In genomic region chr9:123556464-123557435, GRCh38 we compare ENCODE assay signal across 21 cellular contexts.
A peak's percentile ranks its signal among the peaks of the same experiment; 100 is the strongest.
DNase-seq lines count a peak whose midpoint lies in the region; ATAC-seq, FAIRE-seq and TF ChIP-seq lines count a peak whose summit lies in the region.
"Had no signal": no experiment of that assay in that cellular context is flagged by ENCODE, and none has a peak within 500 bp of the region (broad histone marks: within the 10 kb centered on the region; RNA-seq: fewer than 3 reads in every experiment).

No MANE protein-coding gene starts in this region.

- POLR2A ChIA-PET in activated CD8-positive, alpha-beta T cell treated with anti-CD3 and anti-CD28 coated beads, Interleukin-2, amount 10 ng/mL, durations not matched to agents 7 days and 5 days (lab: Charles Lee) = no interaction called here
- POLR2A ChIA-PET in activated CD8-positive, alpha-beta T cell treated with anti-CD3 and anti-CD28 coated beads for 36 hours (lab: Charles Lee) = interaction anchor here (0.6 kb wide), 1 partner anchor 548 kb away, joined by 3 read pairs; no protein-coding TSS in a partner anchor
- POLR2A ChIA-PET in K562 (lab: Yijun Ruan, JAX) = interaction anchor here (0.8 kb wide), 1 partner anchor 33 kb away, joined by 3 read pairs; no protein-coding TSS in a partner anchor

- no peaks in the 10 kb centered on the region for H3K9me1 ChIP-seq in K562 (ENCODE audit: control insufficient read depth, insufficient read depth, low read length)

- peak in 1 of 2 experiments; percentile 28; a peak in 2 of 4 replicates for TF ChIP-seq RAD21 in K562 (CRISPR knock-in tag; conservative IDR thresholded peaks at IDR 0.05 in 1 of 2, IDR thresholded peaks at IDR 0.05 in 1 of 2)

- H3K9ac ChIP-seq in K562 (ENCODE audit: insufficient read depth in 1 of 2, low read depth in 2 of 2, low read length in 2 of 2) = peak overlapping the region in 1 of 2 experiments; percentile 61; a peak in 2 of 4 replicates

- no peak overlapping the region for H3K4me3 ChIP-seq in K562
- H3K4me3 ChIP-seq in thyroid gland (replicated peaks in 1 of 3) = no peak overlapping the region
- H3K4me3 ChIP-seq: dorsolateral prefrontal cortex, gastroesophageal sphincter, prostate gland had no signal

- H3K27ac ChIP-seq in K562 (ENCODE audit: extremely low read depth, low read depth, low read length) = no peak overlapping the region
- no peak overlapping the region for H3K27ac ChIP-seq in thyroid gland
- H3K27ac ChIP-seq: dorsolateral prefrontal cortex, prostate gland had no signal

- no peak overlapping the region for H2AFZ ChIP-seq in K562 (ENCODE audit: low read depth, low read length)

- CTCF ChIA-PET in activated CD8-positive, alpha-beta T cell treated with anti-CD3 and anti-CD28 coated beads, Interleukin-2, amount 10 ng/mL, durations not matched to agents 7 days and 5 days (lab: Charles Lee) = no interaction called here
- CTCF ChIA-PET in activated CD8-positive, alpha-beta T cell treated with anti-CD3 and anti-CD28 coated beads for 36 hours (lab: Charles Lee) = no interaction called here
- CTCF ChIA-PET in K562 (lab: Yijun Ruan, JAX; ENCODE audit: low intra/inter-chr PET ratio) = no interaction called here

- H3K9me3 ChIP-seq in K562 (replicated peaks; ENCODE audit: control insufficient read depth, insufficient read depth, low read depth, low read length) (no peaks in the 10 kb centered on the region), thyroid gland (no peaks in the 10 kb centered on the region)
- H3K9me3 ChIP-seq: gastroesophageal sphincter, prostate gland had no signal

- H3K4me1 Mint-ChIP-seq in activated CD8-positive, alpha-beta T cell treated with anti-CD3 and anti-CD28 coated beads, Interleukin-2, amount 10 ng/mL, durations not matched to agents 7 days and 5 days (ENCODE audit: low read depth) = peaks cover 13% of the 10 kb centered on the region
- peaks cover 4% of the 10 kb centered on the region for H3K4me1 Mint-ChIP-seq in activated CD8-positive, alpha-beta T cell treated with anti-CD3 and anti-CD28 coated beads for 36 hours (ENCODE audit: low read depth)

- in situ Hi-C loops in K562 (cut with MboI) = no loop called here

- FAIRE-seq in K562 (lab: Jason Lieb, UNC) = peak; percentile 89

- H3K27ac Mint-ChIP-seq in activated CD8-positive, alpha-beta T cell treated with anti-CD3 and anti-CD28 coated beads, Interleukin-2, amount 10 ng/mL, durations not matched to agents 7 days and 5 days = peak overlapping the region; percentile 35
- H3K27ac Mint-ChIP-seq in activated CD8-positive, alpha-beta T cell treated with anti-CD3 and anti-CD28 coated beads for 36 hours = no peak overlapping the region
- H3K27ac Mint-ChIP-seq: HFFc6; naive thymus-derived CD4-positive, alpha-beta T cell had no signal

- BruUV-seq in K562 (replicated peaks; lab: Mats Ljungman, UMichigan) = no TSS peak

- H3K4me1 ChIP-seq in K562 (replicated peaks in 1 of 2; ENCODE audit: control insufficient read depth in 2 of 2, insufficient read depth in 2 of 2, low read length in 2 of 2) (peaks cover 8 to 10% of the 10 kb centered on the region in 2 experiments; a peak in 2 of 5 replicates), thyroid gland (peaks cover 11 to 24% of the 10 kb centered on the region in 2 donors)
- H3K4me1 ChIP-seq: prostate gland had no signal

- no peaks in the 10 kb centered on the region for H3K27me3 Mint-ChIP-seq in activated CD8-positive, alpha-beta T cell treated with anti-CD3 and anti-CD28 coated beads, Interleukin-2, amount 10 ng/mL, durations not matched to agents 7 days and 5 days (ENCODE audit: low read depth)
- H3K27me3 Mint-ChIP-seq in activated CD8-positive, alpha-beta T cell treated with anti-CD3 and anti-CD28 coated beads for 36 hours = no peaks in the 10 kb centered on the region
- H3K27me3 Mint-ChIP-seq: naive thymus-derived CD4-positive, alpha-beta T cell had no signal

- no peaks in the 10 kb centered on the region for H3K27me3 ChIP-seq in K562 (ENCODE audit: control insufficient read depth in 2 of 2, insufficient read depth in 2 of 2, low read length in 2 of 2)
- no peaks in the 10 kb centered on the region for H3K27me3 ChIP-seq in thyroid gland
- H3K27me3 ChIP-seq: dorsolateral prefrontal cortex, gastroesophageal sphincter had no signal

- no peak for TF ChIP-seq CTCF in activated CD8-positive, alpha-beta T cell treated with anti-CD3 and anti-CD28 coated beads for 36 hours (IDR thresholded peaks at IDR 0.05)
- TF ChIP-seq CTCF in K562 (IDR thresholded peaks at IDR 0.05 in 2 of 3, conservative IDR thresholded peaks at IDR 0.05 in 1 of 3; ENCODE audit: insufficient read depth in 2 of 3, low read depth in 1 of 3, low read length in 3 of 3) (no peak), thyroid gland (IDR thresholded peaks at IDR 0.05) (no peak)

- no peak overlapping the region for H3K4me3 Mint-ChIP-seq in activated CD8-positive, alpha-beta T cell treated with anti-CD3 and anti-CD28 coated beads, Interleukin-2, amount 10 ng/mL, durations not matched to agents 7 days and 5 days
- H3K4me3 Mint-ChIP-seq in activated CD8-positive, alpha-beta T cell treated with anti-CD3 and anti-CD28 coated beads for 36 hours = no peak overlapping the region
- H3K4me3 Mint-ChIP-seq: HFFc6; naive thymus-derived CD4-positive, alpha-beta T cell had no signal

- no peak for ATAC-seq in activated CD8-positive, alpha-beta T cell treated with anti-CD3 and anti-CD28 coated beads, Interleukin-2, amount 10 ng/mL, durations not matched to agents 7 days and 5 days
- ATAC-seq in activated CD8-positive, alpha-beta T cell treated with anti-CD3 and anti-CD28 coated beads for 36 hours = no peak
- ATAC-seq in K562 (peak; percentile 90), GM21576 (IDR thresholded peaks at IDR 0.05; ENCODE audit: unreplicated experiment) (no peak)
- ATAC-seq: naive thymus-derived CD4-positive, alpha-beta T cell had no signal

- intact Hi-C loops in activated CD8-positive, alpha-beta T cell treated with anti-CD3 and anti-CD28 coated beads for 36 hours (cut with micrococcal nuclease) = no loop called here
- intact Hi-C loops in K562 (cut with micrococcal nuclease) (no loop called here), thyroid gland (cut with DNase I) (loop anchor here (5.0 kb wide), 1 partner anchor 311 kb away; no protein-coding TSS in a partner anchor)

- H3K36me3 ChIP-seq in K562 (ENCODE audit: control insufficient read depth, insufficient read depth, low read length) (peaks cover 4% of the 10 kb centered on the region; the same call in 1 of the 3 replicates), thyroid gland (peaks cover 0 to 3% of the 10 kb centered on the region in 2 donors)
- H3K36me3 ChIP-seq: prostate gland had no signal

- no peaks in the 10 kb centered on the region for H3K9me3 Mint-ChIP-seq in activated CD8-positive, alpha-beta T cell treated with anti-CD3 and anti-CD28 coated beads, Interleukin-2, amount 10 ng/mL, durations not matched to agents 7 days and 5 days (ENCODE audit: insufficient read depth)
- no peaks in the 10 kb centered on the region for H3K9me3 Mint-ChIP-seq in activated CD8-positive, alpha-beta T cell treated with anti-CD3 and anti-CD28 coated beads for 36 hours
- H3K9me3 Mint-ChIP-seq: HFFc6 had no signal

- 55% methylated on average over 22 of the region's 22 CpGs for WGBS in K562 (ENCODE audit: insufficient coverage, low coverage, missing lambda C conversion rate)
- 71 to 82% methylated on average over 19 to 22 of the region's 22 CpGs for WGBS in thyroid gland, 2 donors

- no peaks in the 10 kb centered on the region for H3K79me2 ChIP-seq in K562 (ENCODE audit: control insufficient read depth, insufficient read depth, low read length)

- H3K4me2 ChIP-seq in K562 (ENCODE audit: insufficient read depth, low read length) = peak overlapping the region; percentile 37; the same call in 1 of the 2 replicates

- H4K20me1 ChIP-seq in K562 (replicated peaks; ENCODE audit: control insufficient read depth, insufficient read depth, low read length) = no peaks in the 10 kb centered on the region

- DNase-seq in activated CD8-positive, alpha-beta T cell treated with anti-CD3 and anti-CD28 coated beads, Interleukin-2, amount 10 ng/mL, durations not matched to agents 7 days and 5 days = no peak
- DNase-seq in activated CD8-positive, alpha-beta T cell treated with anti-CD3 and anti-CD28 coated beads for 36 hours = no peak
- peak; percentile 7 to 15 for DNase-seq in Kasumi-1 (lab: John Stamatoyannopoulos, UW)
- DNase-seq in K562 (ENCODE audit: extremely low read depth in 1 of 4, low spot score in 3 of 4) = peak; percentile 25 to 67 (median 39)
- DNase-seq in thyroid gland = peak; percentile 51 to 63
- DNase-seq in LoVo (ENCODE audit: low spot score) = no peak
- DNase-seq in NCI-H2081 treated with DMSO at 0.1 percent for 48 hours (lab: John Stamatoyannopoulos, UW) = no peak
- DNase-seq: ACHN; activated effector memory CD4-positive, alpha-beta T cell treated with anti-CD3 and anti-CD28 coated beads, Interleukin-2, amount 50 U/mL, for 16 hours; DMS153; dorsolateral prefrontal cortex; HFFc6; KBM-7; mesenchymal stem cell; naive thymus-derived CD4-positive, alpha-beta T cell; NCI-H1436; NCI-H2171; stimulated activated CD4-positive, alpha-beta T cell treated with anti-CD3 and anti-CD28 coated beads, Interleukin-2, amount 100 ng/mL, for 48 hours had no signal

- no peak for TF ChIP-seq POLR2A in K562 (conservative IDR thresholded peaks at IDR 0.05)
- TF ChIP-seq POLR2A in thyroid gland (IDR thresholded peaks at IDR 0.05) = no peak

- peaks cover 11% of the 10 kb centered on the region for H3K36me3 Mint-ChIP-seq in activated CD8-positive, alpha-beta T cell treated with anti-CD3 and anti-CD28 coated beads, Interleukin-2, amount 10 ng/mL, durations not matched to agents 7 days and 5 days (ENCODE audit: low read depth)
- peaks cover 27% of the 10 kb centered on the region for H3K36me3 Mint-ChIP-seq in activated CD8-positive, alpha-beta T cell treated with anti-CD3 and anti-CD28 coated beads for 36 hours (ENCODE audit: low read depth)

- TF ChIP-seq EP300 in K562 (IDR thresholded peaks at IDR 0.05; ENCODE audit: low read length) = peak; percentile 73

TF ChIP-seq in K562, 482 proteins besides CTCF, POLR2A, EP300 and RAD21 (continues in another document):
- no peak for TF ChIP-seq BRD9 (IDR thresholded peaks at IDR 0.05; ENCODE audit: low read depth, partially characterized antibody)

Comparison
In these comparisons a context has a peak if more than half of its experiments do, and no peak if none do; other contexts are left out.
1. DNase-seq: peak in Kasumi-1 (2 of 2), K562 (4 of 4) and thyroid gland (2 of 2); none in activated CD8-positive, alpha-beta T cell treated with anti-CD3 and anti-CD28 coated beads, Interleukin-2, amount 10 ng/mL, durations not matched to agents 7 days and 5 days (single experiment), activated CD8-positive, alpha-beta T cell treated with anti-CD3 and anti-CD28 coated beads for 36 hours (single experiment), LoVo (single experiment) and NCI-H2081 treated with DMSO at 0.1 percent for 48 hours (single experiment).